Comparison of ENCODE assay signal across 15 cellular contexts in the genomic region with DNA sequence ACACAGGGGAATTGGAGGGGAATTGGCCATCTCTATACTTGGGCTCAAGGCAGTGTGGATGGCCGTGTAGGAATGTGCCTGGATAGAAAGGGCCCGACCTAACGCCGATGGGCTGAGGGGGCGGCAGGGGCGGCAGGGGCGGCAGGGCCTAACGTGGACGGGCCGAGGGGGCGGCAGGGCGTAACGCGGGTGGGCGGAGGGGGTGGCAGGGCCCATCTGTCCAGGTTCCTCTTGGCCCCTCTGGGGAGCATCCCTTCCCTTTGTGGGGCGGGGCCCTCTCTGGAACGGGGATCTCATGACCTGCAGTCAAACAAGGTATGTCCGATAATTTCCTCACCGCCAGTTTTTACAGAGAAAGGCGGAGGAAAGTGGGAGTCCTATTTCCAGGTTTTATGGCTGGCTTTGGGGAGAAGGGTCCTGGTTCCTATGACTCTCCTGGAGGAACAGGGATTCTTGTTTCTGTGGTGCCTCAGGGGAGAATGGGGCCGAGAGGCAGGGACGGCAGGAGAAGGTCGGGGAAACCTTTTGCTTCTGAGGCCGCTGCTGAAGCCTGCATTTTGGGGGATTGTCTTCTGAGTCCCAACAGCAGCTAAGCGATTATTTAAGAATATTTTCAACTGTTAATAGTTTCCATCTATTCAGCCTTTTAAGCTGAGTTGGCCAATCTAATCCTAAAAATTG.
"Had no signal": no experiment of that assay in that cellular context is flagged by ENCODE, and none has a peak within 500 bp of the region (broad histone marks: within the 10 kb centered on the region; RNA-seq: fewer than 3 reads in every experiment).

No MANE protein-coding gene starts in this region.

- ATAC-seq: esophagus mucosa; left cardiac atrium; naive thymus-derived CD4-positive, alpha-beta T cell; stimulated activated naive CD8-positive, alpha-beta T cell treated with anti-CD3 and anti-CD28 coated beads, Interleukin-15, Interleukin-2, amounts not matched to agents 100 U/mL and 50 U/mL, for 24 hours; T-cell had no signal

- H3K9me3 ChIP-seq: suprapubic skin had no signal

- H3K9me3 Mint-ChIP-seq: activated naive CD8-positive, alpha-beta T cell treated with anti-CD3 and anti-CD28 coated beads for 36 hours; immature natural killer cell; T-cell had no signal

- H3K4me1 Mint-ChIP-seq: activated naive CD8-positive, alpha-beta T cell treated with anti-CD3 and anti-CD28 coated beads for 36 hours; immature natural killer cell; naive thymus-derived CD4-positive, alpha-beta T cell; T-cell had no signal

- DNase-seq: activated CD4-positive, alpha-beta T cell treated with anti-CD3 and anti-CD28 coated beads for 4 hours; activated naive CD8-positive, alpha-beta T cell treated with anti-CD3 and anti-CD28 coated beads for 36 hours; activated T-cell treated with anti-CD3 and anti-CD28 coated beads, Interleukin-2, amount 50 U/mL, for 1 hour; anterior cingulate cortex; immature natural killer cell; left cardiac atrium; naive thymus-derived CD4-positive, alpha-beta T cell; stimulated activated CD4-positive, alpha-beta T cell treated with anti-CD3 and anti-CD28 coated beads, Interleukin-2, amount 100 ng/mL, for 48 hours; stimulated activated naive CD8-positive, alpha-beta T cell treated with anti-CD3 and anti-CD28 coated beads, Interleukin-15, Interleukin-2, amounts not matched to agents 100 U/mL and 50 U/mL, for 24 hours; T-cell; WERI-Rb-1 had no signal

- H3K4me3 Mint-ChIP-seq: activated naive CD8-positive, alpha-beta T cell treated with anti-CD3 and anti-CD28 coated beads for 36 hours; immature natural killer cell; naive thymus-derived CD4-positive, alpha-beta T cell; T-cell had no signal

- H3K4me1 ChIP-seq: suprapubic skin had no signal

- H3K27ac Mint-ChIP-seq: activated naive CD8-positive, alpha-beta T cell treated with anti-CD3 and anti-CD28 coated beads for 36 hours; immature natural killer cell; naive thymus-derived CD4-positive, alpha-beta T cell; T-cell had no signal

- H3K27me3 ChIP-seq: suprapubic skin had no signal

- H3K27ac ChIP-seq: dorsolateral prefrontal cortex, suprapubic skin, WERI-Rb-1 had no signal

- H3K4me3 ChIP-seq: dorsolateral prefrontal cortex, lung, suprapubic skin had no signal

- H3K36me3 ChIP-seq: suprapubic skin, WERI-Rb-1 had no signal

- H3K36me3 Mint-ChIP-seq: activated naive CD8-positive, alpha-beta T cell treated with anti-CD3 and anti-CD28 coated beads for 36 hours; immature natural killer cell; naive thymus-derived CD4-positive, alpha-beta T cell; T-cell had no signal
